21 cellular contexts compared by ENCODE assay signal in the genomic region with DNA sequence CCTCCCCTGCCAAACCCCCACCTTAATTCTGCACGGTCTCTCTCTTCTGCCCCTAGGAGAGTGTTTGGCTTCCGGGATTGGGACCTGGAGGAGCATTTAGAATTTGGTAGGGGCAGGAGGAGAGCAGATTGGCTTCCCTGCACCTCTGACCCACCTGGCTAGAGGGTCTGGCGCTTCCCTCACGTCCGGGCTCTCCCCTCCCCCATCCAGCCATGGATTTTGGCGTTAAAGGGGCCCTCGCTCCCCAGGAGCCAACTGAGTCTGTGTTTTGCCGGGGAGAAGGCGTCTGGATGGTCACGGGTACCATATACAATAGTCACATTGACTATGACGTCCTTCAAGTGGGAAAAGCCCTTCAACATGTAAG. TPM values are rescaled to one million over a fixed set of nuclear protein-coding genes. Genes with fewer than 3 reads are reported as not detected.
"Had no signal": no experiment of that assay in that cellular context is flagged by ENCODE, and none has a peak within 500 bp of the region (broad histone marks: within the 10 kb centered on the region; RNA-seq: fewer than 3 reads in every experiment).

No MANE protein-coding gene starts in this region.

- H3K36me3 Mint-ChIP-seq: mesothelial cell of epicardium, neural progenitor cell had no signal

- H3K9me3 Mint-ChIP-seq: activated CD4-positive, alpha-beta memory T cell treated with anti-CD3 and anti-CD28 coated beads, Interleukin-2, amount 10 ng/mL, durations not matched to agents 7 days and 5 days; mesothelial cell of epicardium had no signal

- H3K4me1 ChIP-seq: neural progenitor cell, SJSA1 had no signal

- H3K27ac Mint-ChIP-seq: activated CD4-positive, alpha-beta memory T cell treated with anti-CD3 and anti-CD28 coated beads, Interleukin-2, amount 10 ng/mL, durations not matched to agents 7 days and 5 days; mesothelial cell of epicardium; neural progenitor cell; stimulated activated naive CD8-positive, alpha-beta T cell treated with anti-CD3 and anti-CD28 coated beads, Interleukin-15, Interleukin-2, amounts not matched to agents 100 ng/mL and 50 ng/mL, for 24 hours had no signal

- H3K4me2 ChIP-seq: neural progenitor cell had no signal

- H3K27me3 ChIP-seq: ovary, SJSA1 had no signal

- H3K9me3 ChIP-seq: SJSA1, suprapubic skin had no signal

- H3K27ac ChIP-seq: neural progenitor cell, ovary, SJSA1, suprapubic skin had no signal

- H3K9ac ChIP-seq: neural progenitor cell had no signal

- DNase-seq: activated CD4-positive, alpha-beta memory T cell treated with anti-CD3 and anti-CD28 coated beads, Interleukin-2, amount 10 ng/mL, durations not matched to agents 7 days and 5 days; activated CD4-positive, CD25-positive, alpha-beta regulatory T cell treated with anti-CD3 and anti-CD28 coated beads, Interleukin-2, amount 50 U/mL, for 72 hours; amygdala; cerebellar nuclear complex; effector memory CD4-positive, alpha-beta T cell; foreskin melanocyte; left cardiac atrium; ovary; T1000; trophoblast cell had no signal

- H3K4me3 Mint-ChIP-seq: activated CD4-positive, alpha-beta memory T cell treated with anti-CD3 and anti-CD28 coated beads, Interleukin-2, amount 10 ng/mL, durations not matched to agents 7 days and 5 days; mesothelial cell of epicardium; neural progenitor cell; stimulated activated naive CD8-positive, alpha-beta T cell treated with anti-CD3 and anti-CD28 coated beads, Interleukin-15, Interleukin-2, amounts not matched to agents 100 ng/mL and 50 ng/mL, for 24 hours had no signal

- H3K36me3 ChIP-seq: neural progenitor cell, ovary, SJSA1, suprapubic skin had no signal

- H3K4me1 Mint-ChIP-seq: neural progenitor cell had no signal

- ATAC-seq: activated naive CD4-positive, alpha-beta T cell treated with anti-CD3 and anti-CD28 coated beads, Interleukin-2, amount 50 U/mL, for 72 hours; left cardiac atrium; sciatic nerve had no signal

- H3K4me3 ChIP-seq: lung, neural progenitor cell, ovary, SJSA1, suprapubic skin had no signal

- H2AFZ ChIP-seq: neural progenitor cell had no signal

RNA-seq across cellular contexts. Expression of a gene that starts 6.5 kb away (rescaled TPM):
- total RNA-seq: activated CD4-positive, alpha-beta memory T cell treated with anti-CD3 and anti-CD28 coated beads, Interleukin-2, amount 10 ng/mL, durations not matched to agents 7 days and 5 days; activated naive CD4-positive, alpha-beta T cell treated with anti-CD3 and anti-CD28 coated beads, Interleukin-2, amount 50 U/mL, for 72 hours; activated T-helper 2 cell treated with anti-CD3 and anti-CD28 coated beads, Interferon-gamma antibody, Interleukin-2, Interleukin-4, amounts not matched to agents 10 μg/mL and 5 μg/mL and 100 μg/mL, durations not matched to agents 14 hours and 24 hours and 36 hours; fibroblast of lung; pulmonary artery endothelial cell had no signal
- polyA plus RNA-seq: fibroblast of lung had no signal

RNA-seq across cellular contexts. Expression of a gene that starts 12.3 kb away (rescaled TPM):
- total RNA-seq: activated CD4-positive, alpha-beta memory T cell treated with anti-CD3 and anti-CD28 coated beads, Interleukin-2, amount 10 ng/mL, durations not matched to agents 7 days and 5 days; activated naive CD4-positive, alpha-beta T cell treated with anti-CD3 and anti-CD28 coated beads, Interleukin-2, amount 50 U/mL, for 72 hours; activated T-helper 2 cell treated with anti-CD3 and anti-CD28 coated beads, Interferon-gamma antibody, Interleukin-2, Interleukin-4, amounts not matched to agents 10 μg/mL and 5 μg/mL and 100 μg/mL, durations not matched to agents 14 hours and 24 hours and 36 hours; fibroblast of lung; pulmonary artery endothelial cell had no signal
- polyA plus RNA-seq: fibroblast of lung had no signal

RNA-seq across cellular contexts. Expression of a gene that starts 24.8 kb away (rescaled TPM):
- total RNA-seq: activated CD4-positive, alpha-beta memory T cell treated with anti-CD3 and anti-CD28 coated beads, Interleukin-2, amount 10 ng/mL, durations not matched to agents 7 days and 5 days; activated naive CD4-positive, alpha-beta T cell treated with anti-CD3 and anti-CD28 coated beads, Interleukin-2, amount 50 U/mL, for 72 hours; activated T-helper 2 cell treated with anti-CD3 and anti-CD28 coated beads, Interferon-gamma antibody, Interleukin-2, Interleukin-4, amounts not matched to agents 10 μg/mL and 5 μg/mL and 100 μg/mL, durations not matched to agents 14 hours and 24 hours and 36 hours; fibroblast of lung; mesothelial cell of epicardium; SJSA1 had no signal
- polyA plus RNA-seq: fibroblast of lung had no signal

RNA-seq across cellular contexts. Expression of a gene that starts 34.1 kb away (rescaled TPM):
- total RNA-seq: activated CD4-positive, alpha-beta memory T cell treated with anti-CD3 and anti-CD28 coated beads, Interleukin-2, amount 10 ng/mL, durations not matched to agents 7 days and 5 days; activated naive CD4-positive, alpha-beta T cell treated with anti-CD3 and anti-CD28 coated beads, Interleukin-2, amount 50 U/mL, for 72 hours; activated T-helper 2 cell treated with anti-CD3 and anti-CD28 coated beads, Interferon-gamma antibody, Interleukin-2, Interleukin-4, amounts not matched to agents 10 μg/mL and 5 μg/mL and 100 μg/mL, durations not matched to agents 14 hours and 24 hours and 36 hours; fibroblast of lung; pulmonary artery endothelial cell had no signal
- polyA plus RNA-seq: fibroblast of lung had no signal

RNA-seq across cellular contexts. Expression of a gene that starts 41.1 kb away (rescaled TPM):
- total RNA-seq: activated CD4-positive, alpha-beta memory T cell treated with anti-CD3 and anti-CD28 coated beads, Interleukin-2, amount 10 ng/mL, durations not matched to agents 7 days and 5 days; activated naive CD4-positive, alpha-beta T cell treated with anti-CD3 and anti-CD28 coated beads, Interleukin-2, amount 50 U/mL, for 72 hours; activated T-helper 2 cell treated with anti-CD3 and anti-CD28 coated beads, Interferon-gamma antibody, Interleukin-2, Interleukin-4, amounts not matched to agents 10 μg/mL and 5 μg/mL and 100 μg/mL, durations not matched to agents 14 hours and 24 hours and 36 hours; fibroblast of lung; pulmonary artery endothelial cell had no signal
- polyA plus RNA-seq: fibroblast of lung had no signal
